ENCODE assay signal across 31 cellular contexts in genomic region chr1:62011007-62011406, GRCh38.
"Had no signal": no experiment of that assay in that cellular context is flagged by ENCODE, and none has a peak within 500 bp of the region (broad histone marks: within the 10 kb centered on the region; RNA-seq: fewer than 3 reads in every experiment).

No MANE protein-coding gene starts in this region.

- H3K4me1 Mint-ChIP-seq: activated CD4-positive, alpha-beta T cell treated with anti-CD3 and anti-CD28 coated beads for 36 hours; activated CD4-positive, alpha-beta T cell treated with anti-CD3 and anti-CD28 coated beads, Interleukin-2, amount 10 ng/mL, durations not matched to agents 24 days and 14 days; activated CD8-positive, alpha-beta memory T cell treated with anti-CD3 and anti-CD28 coated beads, Interleukin-2, amount 10 ng/mL, durations not matched to agents 7 days and 5 days; activated naive CD4-positive, alpha-beta T cell treated with anti-CD3 and anti-CD28 coated beads, Interleukin-2, amount 50 U/mL, for 24 hours; activated naive CD8-positive, alpha-beta T cell treated with anti-CD3 and anti-CD28 coated beads for 36 hours; activated naive CD8-positive, alpha-beta T cell treated with anti-CD3 and anti-CD28 coated beads, Interleukin-2, amount 50 U/mL, for 24 hours; activated T-helper 17 cell treated with anti-CD3 and anti-CD28 coated beads, Interleukin-2, amount 50 U/mL, for 72 hours; T-cell had no signal

- H3K4me3 Mint-ChIP-seq: activated CD4-positive, alpha-beta memory T cell treated with anti-CD3 and anti-CD28 coated beads for 36 hours; activated CD4-positive, alpha-beta T cell treated with anti-CD3 and anti-CD28 coated beads for 36 hours; activated CD4-positive, alpha-beta T cell treated with anti-CD3 and anti-CD28 coated beads, Interleukin-2, amount 10 ng/mL, durations not matched to agents 24 days and 14 days; activated CD8-positive, alpha-beta memory T cell treated with anti-CD3 and anti-CD28 coated beads, Interleukin-2, amount 10 ng/mL, durations not matched to agents 7 days and 5 days; activated CD8-positive, alpha-beta T cell treated with anti-CD3 and anti-CD28 coated beads, Interleukin-2, amount 10 ng/mL, durations not matched to agents 7 days and 5 days; activated naive CD4-positive, alpha-beta T cell treated with anti-CD3 and anti-CD28 coated beads, Interleukin-2, amount 50 U/mL, for 24 hours; activated naive CD8-positive, alpha-beta T cell treated with anti-CD3 and anti-CD28 coated beads for 36 hours; activated naive CD8-positive, alpha-beta T cell treated with anti-CD3 and anti-CD28 coated beads, Interleukin-2, amount 50 U/mL, for 24 hours; activated T-helper 17 cell treated with anti-CD3 and anti-CD28 coated beads, Interleukin-2, amount 50 U/mL, for 72 hours; brain; T-cell; T-helper 1 cell treated with Interleukin-12 subunit alpha and Interleukin-12 subunit beta and Interleukin-4 antibody, amounts not matched to agents 30 μg/mL and 1 μg/mL, for 36 hours; T-helper 2 cell treated with Interferon-gamma antibody and Interleukin-4, amounts not matched to agents 5 μg/mL and 100 μg/mL, for 36 hours had no signal

- H3K27me3 Mint-ChIP-seq: activated CD4-positive, alpha-beta memory T cell treated with anti-CD3 and anti-CD28 coated beads for 36 hours; activated CD4-positive, alpha-beta T cell treated with anti-CD3 and anti-CD28 coated beads for 36 hours; activated CD4-positive, alpha-beta T cell treated with anti-CD3 and anti-CD28 coated beads, Interleukin-2, amount 10 ng/mL, durations not matched to agents 24 days and 14 days; activated CD8-positive, alpha-beta memory T cell treated with anti-CD3 and anti-CD28 coated beads, Interleukin-2, amount 10 ng/mL, durations not matched to agents 7 days and 5 days; activated naive CD4-positive, alpha-beta T cell treated with anti-CD3 and anti-CD28 coated beads, Interleukin-2, amount 50 U/mL, for 24 hours; activated naive CD8-positive, alpha-beta T cell treated with anti-CD3 and anti-CD28 coated beads for 36 hours; activated naive CD8-positive, alpha-beta T cell treated with anti-CD3 and anti-CD28 coated beads, Interleukin-2, amount 50 U/mL, for 24 hours; activated T-helper 17 cell treated with anti-CD3 and anti-CD28 coated beads, Interleukin-2, amount 50 U/mL, for 72 hours; brain; T-cell had no signal

- ATAC-seq: activated CD4-positive, alpha-beta T cell treated with anti-CD3 and anti-CD28 coated beads for 36 hours; activated CD8-positive, alpha-beta memory T cell treated with anti-CD3 and anti-CD28 coated beads, Interleukin-2, amount 10 ng/mL, durations not matched to agents 7 days and 5 days; activated CD8-positive, alpha-beta T cell treated with anti-CD3 and anti-CD28 coated beads, Interleukin-2, amount 10 ng/mL, durations not matched to agents 7 days and 5 days; activated naive CD8-positive, alpha-beta T cell treated with anti-CD3 and anti-CD28 coated beads, Interleukin-2, amount 50 U/mL, for 24 hours; activated T-helper 17 cell treated with anti-CD3 and anti-CD28 coated beads, Interleukin-2, amount 50 U/mL, for 72 hours; esophagus mucosa; foreskin keratinocyte; gastrocnemius medialis; T-cell had no signal

- H3K27ac Mint-ChIP-seq: activated CD4-positive, alpha-beta memory T cell treated with anti-CD3 and anti-CD28 coated beads for 36 hours; activated CD4-positive, alpha-beta T cell treated with anti-CD3 and anti-CD28 coated beads for 36 hours; activated CD4-positive, alpha-beta T cell treated with anti-CD3 and anti-CD28 coated beads, Interleukin-2, amount 10 ng/mL, durations not matched to agents 24 days and 14 days; activated CD8-positive, alpha-beta memory T cell treated with anti-CD3 and anti-CD28 coated beads, Interleukin-2, amount 10 ng/mL, durations not matched to agents 7 days and 5 days; activated CD8-positive, alpha-beta T cell treated with anti-CD3 and anti-CD28 coated beads, Interleukin-2, amount 10 ng/mL, durations not matched to agents 7 days and 5 days; activated naive CD4-positive, alpha-beta T cell treated with anti-CD3 and anti-CD28 coated beads, Interleukin-2, amount 50 U/mL, for 24 hours; activated naive CD8-positive, alpha-beta T cell treated with anti-CD3 and anti-CD28 coated beads for 36 hours; activated naive CD8-positive, alpha-beta T cell treated with anti-CD3 and anti-CD28 coated beads, Interleukin-2, amount 50 U/mL, for 24 hours; activated T-helper 17 cell treated with anti-CD3 and anti-CD28 coated beads, Interleukin-2, amount 50 U/mL, for 72 hours; brain; T-cell; T-helper 1 cell treated with Interleukin-12 subunit alpha and Interleukin-12 subunit beta and Interleukin-4 antibody, amounts not matched to agents 30 μg/mL and 1 μg/mL, for 36 hours; T-helper 2 cell treated with Interferon-gamma antibody and Interleukin-4, amounts not matched to agents 5 μg/mL and 100 μg/mL, for 36 hours had no signal

- DNase-seq: activated CD4-positive, alpha-beta memory T cell treated with anti-CD3 and anti-CD28 coated beads for 36 hours; activated CD4-positive, alpha-beta T cell treated with anti-CD3 and anti-CD28 coated beads for 36 hours; activated CD4-positive, alpha-beta T cell treated with anti-CD3 and anti-CD28 coated beads, Interleukin-2, amount 10 ng/mL, durations not matched to agents 24 days and 14 days; activated CD4-positive, CD25-positive, alpha-beta regulatory T cell; activated CD4-positive, CD25-positive, alpha-beta regulatory T cell treated with anti-CD3 and anti-CD28 coated beads, Interleukin-2, amount 50 U/mL, for 72 hours; activated CD8-positive, alpha-beta memory T cell treated with anti-CD3 and anti-CD28 coated beads, Interleukin-2, amount 10 ng/mL, durations not matched to agents 7 days and 5 days; activated CD8-positive, alpha-beta memory T cell treated with anti-CD3 and anti-CD28 coated beads, Interleukin-2, amount 50 U/mL, for 4 hours; activated CD8-positive, alpha-beta T cell treated with anti-CD3 and anti-CD28 coated beads, Interleukin-2, amount 10 ng/mL, durations not matched to agents 7 days and 5 days; activated effector memory CD4-positive, alpha-beta T cell treated with Interleukin-2 at 50 U/mL for 16 hours; activated gamma-delta T cell treated with Interleukin-2 at 50 U/mL for 16 hours; activated naive CD4-positive, alpha-beta T cell treated with Interleukin-2 at 50 U/mL for 16 hours; activated naive CD8-positive, alpha-beta T cell treated with anti-CD3 and anti-CD28 coated beads for 36 hours; activated naive CD8-positive, alpha-beta T cell treated with anti-CD3 and anti-CD28 coated beads, Interleukin-2, amount 50 U/mL, for 24 hours; activated T-cell treated with anti-CD3 and anti-CD28 coated beads, Interleukin-2, amount 50 U/mL, for 1 hour; adrenal gland; central memory CD4-positive, alpha-beta T cell; cerebellar nuclear complex; colonic mucosa; effector CD8-positive, alpha-beta T cell; foreskin keratinocyte; gastrocnemius medialis; glutamatergic neuron; SW 1271; T-cell; T1000 had no signal

- H3K36me3 Mint-ChIP-seq: activated CD8-positive, alpha-beta memory T cell treated with anti-CD3 and anti-CD28 coated beads, Interleukin-2, amount 10 ng/mL, durations not matched to agents 7 days and 5 days; brain had no signal

- H3K9me3 Mint-ChIP-seq: activated CD4-positive, alpha-beta memory T cell treated with anti-CD3 and anti-CD28 coated beads for 36 hours; activated CD4-positive, alpha-beta T cell treated with anti-CD3 and anti-CD28 coated beads, Interleukin-2, amount 10 ng/mL, durations not matched to agents 24 days and 14 days; activated naive CD4-positive, alpha-beta T cell treated with anti-CD3 and anti-CD28 coated beads, Interleukin-2, amount 50 U/mL, for 24 hours; activated naive CD8-positive, alpha-beta T cell treated with anti-CD3 and anti-CD28 coated beads for 36 hours; activated T-helper 17 cell treated with anti-CD3 and anti-CD28 coated beads, Interleukin-2, amount 50 U/mL, for 72 hours; brain; T-cell; T-helper 1 cell treated with Interleukin-12 subunit alpha and Interleukin-12 subunit beta and Interleukin-4 antibody, amounts not matched to agents 30 μg/mL and 1 μg/mL, for 36 hours had no signal
